ENCODE assay signal across 8 cellular contexts in the genomic region with DNA sequence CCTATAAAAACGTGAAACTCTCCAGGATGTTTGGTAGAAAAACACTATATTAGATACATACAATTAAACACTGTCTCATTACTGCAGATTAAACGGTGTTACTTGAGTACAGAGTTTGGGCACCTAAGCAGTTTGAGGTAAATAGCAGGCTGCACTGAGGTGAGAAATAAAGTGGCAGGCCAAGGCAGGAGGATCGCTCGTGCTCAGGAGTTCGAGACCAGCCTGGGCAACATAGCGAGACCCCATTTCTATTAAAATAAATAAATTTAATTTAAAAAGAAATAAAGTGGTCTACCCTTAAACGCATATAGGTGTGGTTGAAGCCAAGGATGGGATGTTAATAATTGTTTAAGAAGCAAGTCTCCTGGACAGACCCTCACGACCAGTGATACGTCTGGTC. TPM values are rescaled to one million over a fixed set of nuclear protein-coding genes. Genes with fewer than 3 reads are reported as not detected.
DNase-seq lines count a peak whose midpoint lies in the region; ATAC-seq and TF ChIP-seq lines count a peak whose summit lies in the region.

No MANE protein-coding gene starts in this region.

- H3K27me3 ChIP-seq in DND-41 (ENCODE audit: insufficient read depth, low read length, poor library complexity) (no peaks in the 10 kb centered on the region), osteoblast (ENCODE audit: insufficient read depth, low read length) (no peaks in the 10 kb centered on the region)

- H3K4me3 ChIP-seq in DND-41 (ENCODE audit: low read depth in 1 of 2, low read length in 2 of 2) (peak overlapping the region; percentile 95 to 96; a peak in 3 of 4 replicates), OCI-LY7 (ENCODE audit: low read depth, low read length, poor library complexity, severe bottlenecking) (peak overlapping the region; percentile 100), osteoblast (ENCODE audit: insufficient read depth, low read length) (peak overlapping the region; percentile 99)

- H3K9me3 ChIP-seq in DND-41 (ENCODE audit: insufficient read depth, low read length, severe bottlenecking) = peaks cover 4% of the 10 kb centered on the region
- H3K9me3 ChIP-seq in OCI-LY7 (ENCODE audit: low read length) = peaks cover 4% of the 10 kb centered on the region; the same call in 1 of the 2 replicates
- no peaks in the 10 kb centered on the region for H3K9me3 ChIP-seq in osteoblast (ENCODE audit: low read depth, low read length)

- H3K79me2 ChIP-seq in DND-41 (ENCODE audit: insufficient read depth, low read length) (peaks cover 39% of the 10 kb centered on the region), OCI-LY7 (ENCODE audit: insufficient read depth, low read depth, low read length) (peaks cover 38% of the 10 kb centered on the region), osteoblast (ENCODE audit: insufficient read depth, low read length) (peaks cover 36% of the 10 kb centered on the region)

- peak overlapping the region; percentile 90 for H3K4me2 ChIP-seq in DND-41 (ENCODE audit: insufficient read depth, low read length)
- peak overlapping the region; percentile 79 for H3K4me2 ChIP-seq in OCI-LY7 (ENCODE audit: low read length)
- peak overlapping the region; percentile 92 for H3K4me2 ChIP-seq in osteoblast (ENCODE audit: insufficient read depth, low read length)

- POLR2A ChIA-PET in OCI-LY7 (lab: Charles Lee) = interaction anchor here (0.5 to 1.2 kb wide), 4 partner anchors 11 to 147 kb away, joined by 3 to 4 read pairs (median 4); no protein-coding TSS in a partner anchor

- peak overlapping the region; percentile 98 for H3K27ac ChIP-seq in DND-41 (ENCODE audit: low read length)
- peak overlapping the region; percentile 92 for H3K27ac ChIP-seq in OCI-LY7 (ENCODE audit: low read depth, low read length, poor library complexity, severe bottlenecking)
- H3K27ac ChIP-seq in epithelial cell of prostate = peak overlapping the region; percentile 73
- H3K27ac ChIP-seq in osteoblast (ENCODE audit: low read depth, low read length) = peak overlapping the region; percentile 93

- peak overlapping the region; percentile 99 for H3K9ac ChIP-seq in DND-41 (ENCODE audit: low read depth, low read length)

- CTCF ChIA-PET in OCI-LY7 (lab: Charles Lee; ENCODE audit: unreplicated experiment) = no interaction called here

- H4K20me1 ChIP-seq in DND-41 (ENCODE audit: insufficient read depth, low read length) = peaks cover 16% of the 10 kb centered on the region; the same call in 1 of the 2 replicates
- peaks cover 4% of the 10 kb centered on the region for H4K20me1 ChIP-seq in OCI-LY7 (ENCODE audit: insufficient read depth, low read length)
- H4K20me1 ChIP-seq in osteoblast (ENCODE audit: insufficient read depth, low read length) = peaks cover 11% of the 10 kb centered on the region

- intact Hi-C loops in OCI-LY7 (cut with micrococcal nuclease; ENCODE audit: unreplicated experiment) = loop anchor here (5.0 kb wide), 1 partner anchor 191 kb away; no protein-coding TSS in a partner anchor

- H3K4me1 ChIP-seq in DND-41 (ENCODE audit: insufficient read depth, low read length) = peaks cover 20% of the 10 kb centered on the region
- H3K4me1 ChIP-seq in OCI-LY7 (ENCODE audit: insufficient read depth, low read length, poor library complexity, severe bottlenecking) = peaks cover 9% of the 10 kb centered on the region
- H3K4me1 ChIP-seq in osteoblast (ENCODE audit: insufficient read depth, low read length) = no peaks in the 10 kb centered on the region

- H3K9me2 ChIP-seq in OCI-LY7 (ENCODE audit: insufficient read depth, low read length) = no peaks in the 10 kb centered on the region

- no peak for TF ChIP-seq CTCF in DND-41 (IDR thresholded peaks at IDR 0.05; ENCODE audit: borderline replicate concordance, extremely low read depth, low read length, poor library complexity, severe bottlenecking)
- TF ChIP-seq CTCF in OCI-LY7 (conservative IDR thresholded peaks at IDR 0.05; ENCODE audit: low read length) = no peak
- no peak for TF ChIP-seq CTCF in osteoblast (IDR thresholded peaks at IDR 0.05; ENCODE audit: extremely low read depth, low read depth, low read length)

- DNase-seq in DND-41 (peak; percentile 12), OCI-LY7 (ENCODE audit: low spot score) (no peak), epithelial cell of prostate (ENCODE audit: low read depth, low spot score) (no peak), osteoblast (ENCODE audit: insufficient read length, low spot score, missing footprints) (peak; percentile 68), hippocampal formation (lab: John Stamatoyannopoulos, UW) (no peak), foreskin melanocyte (no peak)

- peaks cover 21% of the 10 kb centered on the region for H3K36me3 ChIP-seq in DND-41 (ENCODE audit: insufficient read depth, low read length)
- peaks cover 24% of the 10 kb centered on the region for H3K36me3 ChIP-seq in OCI-LY7 (ENCODE audit: insufficient read depth, low read length)
- no peaks in the 10 kb centered on the region for H3K36me3 ChIP-seq in osteoblast (ENCODE audit: insufficient read depth, low read length)

- H2AFZ ChIP-seq in DND-41 (ENCODE audit: low read depth, low read length) (peak overlapping the region; percentile 95; the same call in 1 of the 2 replicates), OCI-LY7 (ENCODE audit: low read length) (no peak overlapping the region), osteoblast (ENCODE audit: low read length) (no peak overlapping the region)

- ATAC-seq in DND-41 (ENCODE audit: insufficient read depth, low read depth) = no peak
- ATAC-seq in GM21423 (IDR thresholded peaks at IDR 0.05; ENCODE audit: unreplicated experiment) = no peak
- no peak for ATAC-seq in GM18519 (IDR thresholded peaks at IDR 0.05; ENCODE audit: low FRiP score, unreplicated experiment)

- no TSS peak for BruUV-seq in OCI-LY7 (replicated peaks; lab: Mats Ljungman, UMichigan)

RNA-seq across cellular contexts. Expression of gene PSPC1, which starts 1.2 kb away (rescaled TPM):
- total RNA-seq in OCI-LY7 (2014; rRNA removed; shearing (Covaris generic)) = 115 and 144 TPM in 2 replicates
- total RNA-seq in OCI-LY7 (2022) (91.5 and 94.8 TPM in 2 replicates), osteoblast (56.6 and 59.0 TPM in 2 replicates)

Comparison
In these comparisons a context has a peak if more than half of its experiments do, and no peak if none do; other contexts are left out.
1. DNase-seq: peak in DND-41 (single experiment) and osteoblast (single experiment); none in OCI-LY7 (single experiment), epithelial cell of prostate (single experiment), hippocampal formation (0 of 2) and foreskin melanocyte (single experiment).
2. Peak in every context shown above with its lines, with median percentiles within 50 percentile points of each other: H3K27ac ChIP-seq, H3K4me2 ChIP-seq and H3K4me3 ChIP-seq.